ENCODE assay signal across 21 cellular contexts in the genomic region with DNA sequence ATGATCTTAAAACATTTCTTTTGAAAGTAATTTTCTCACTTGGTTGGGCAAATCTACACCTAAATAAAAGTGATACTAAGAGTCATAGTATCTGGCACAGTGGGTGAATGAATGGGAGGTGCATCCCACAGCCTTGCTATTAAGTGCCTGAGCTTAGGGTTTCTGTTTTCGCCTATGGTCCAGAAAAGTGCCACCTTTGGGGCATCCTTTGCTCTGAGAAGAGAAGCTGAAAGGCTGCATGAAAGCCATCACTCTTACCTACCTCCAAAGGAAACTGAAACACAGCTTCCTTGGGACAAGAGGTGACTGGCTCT.
"Had no signal": no experiment of that assay in that cellular context is flagged by ENCODE, and none has a peak within 500 bp of the region (broad histone marks: within the 10 kb centered on the region; RNA-seq: fewer than 3 reads in every experiment).

No MANE protein-coding gene starts in this region.

- H3K36me3 ChIP-seq: pancreas, prostate gland had no signal

- H3K4me1 ChIP-seq: pancreas, prostate gland, thyroid gland had no signal

- H3K27me3 Mint-ChIP-seq: activated CD4-positive, alpha-beta memory T cell treated with anti-CD3 and anti-CD28 coated beads for 36 hours; activated naive CD8-positive, alpha-beta T cell treated with anti-CD3 and anti-CD28 coated beads, Interleukin-2, amount 10 ng/mL, durations not matched to agents 7 days and 5 days; naive B cell; stimulated activated memory B cell treated with anti-CD40 and anti-IgM and Interleukin-4, amounts not matched to agents 10 μg/mL and 1 μg/mL and 100 μg/mL, for 72 hours; stimulated activated naive CD8-positive, alpha-beta T cell treated with anti-CD3 and anti-CD28 coated beads, Interleukin-15, amount 100 ng/mL, for 72 hours had no signal

- H3K27me3 ChIP-seq: brain microvascular endothelial cell, pancreas, thyroid gland had no signal

- H3K4me3 ChIP-seq: pancreas, prostate gland, thyroid gland had no signal

- H3K4me3 Mint-ChIP-seq: activated CD4-positive, alpha-beta memory T cell treated with anti-CD3 and anti-CD28 coated beads for 36 hours; activated naive CD4-positive, alpha-beta T cell treated with anti-CD3 and anti-CD28 coated beads for 36 hours; activated naive CD8-positive, alpha-beta T cell treated with anti-CD3 and anti-CD28 coated beads, Interleukin-2, amount 10 ng/mL, durations not matched to agents 7 days and 5 days; activated T-helper 1 cell treated with anti-CD3 and anti-CD28 coated beads, Interleukin-12 subunit alpha, Interleukin-12 subunit beta, Interleukin-2, Interleukin-4 antibody, amounts not matched to agents 30 ng/mL and 10 ng/mL and 1 ng/mL, durations not matched to agents 14 hours and 24 hours and 36 hours; immature natural killer cell; mesothelial cell of epicardium; naive B cell; neural crest cell; stimulated activated memory B cell treated with anti-CD40 and anti-IgM and Interleukin-4, amounts not matched to agents 10 μg/mL and 1 μg/mL and 100 μg/mL, for 72 hours; stimulated activated naive CD8-positive, alpha-beta T cell treated with anti-CD3 and anti-CD28 coated beads, Interleukin-15, amount 100 ng/mL, for 72 hours; T-helper 2 cell treated with Interferon-gamma antibody and Interleukin-4, amounts not matched to agents 5 μg/mL and 100 μg/mL, for 36 hours had no signal

- FAIRE-seq: pancreas, small intestine had no signal

- H3K27ac ChIP-seq: brain microvascular endothelial cell, pancreas, prostate gland, thyroid gland had no signal

- H3K4me1 Mint-ChIP-seq: activated naive CD8-positive, alpha-beta T cell treated with anti-CD3 and anti-CD28 coated beads, Interleukin-2, amount 10 ng/mL, durations not matched to agents 7 days and 5 days; immature natural killer cell; naive B cell; stimulated activated memory B cell treated with anti-CD40 and anti-IgM and Interleukin-4, amounts not matched to agents 10 μg/mL and 1 μg/mL and 100 μg/mL, for 72 hours; stimulated activated naive CD8-positive, alpha-beta T cell treated with anti-CD3 and anti-CD28 coated beads, Interleukin-15, amount 100 ng/mL, for 72 hours had no signal

- H3K36me3 Mint-ChIP-seq: naive B cell; stimulated activated memory B cell treated with anti-CD40 and anti-IgM and Interleukin-4, amounts not matched to agents 10 μg/mL and 1 μg/mL and 100 μg/mL, for 72 hours had no signal

- H3K9me3 Mint-ChIP-seq: activated naive CD4-positive, alpha-beta T cell treated with anti-CD3 and anti-CD28 coated beads for 36 hours; activated naive CD8-positive, alpha-beta T cell treated with anti-CD3 and anti-CD28 coated beads, Interleukin-2, amount 10 ng/mL, durations not matched to agents 7 days and 5 days; activated T-helper 1 cell treated with anti-CD3 and anti-CD28 coated beads, Interleukin-12 subunit alpha, Interleukin-12 subunit beta, Interleukin-2, Interleukin-4 antibody, amounts not matched to agents 30 ng/mL and 10 ng/mL and 1 ng/mL, durations not matched to agents 14 hours and 24 hours and 36 hours; immature natural killer cell; mesothelial cell of epicardium; naive B cell; neural crest cell; stimulated activated memory B cell treated with anti-CD40 and anti-IgM and Interleukin-4, amounts not matched to agents 10 μg/mL and 1 μg/mL and 100 μg/mL, for 72 hours; stimulated activated naive CD8-positive, alpha-beta T cell treated with anti-CD3 and anti-CD28 coated beads, Interleukin-15, amount 100 ng/mL, for 72 hours; T-helper 2 cell treated with Interferon-gamma antibody and Interleukin-4, amounts not matched to agents 5 μg/mL and 100 μg/mL, for 36 hours had no signal

- DNase-seq: activated CD8-positive, alpha-beta memory T cell treated with anti-CD3 and anti-CD28 coated beads, Interleukin-2, amount 50 U/mL, for 4 hours; activated effector memory CD4-positive, alpha-beta T cell treated with anti-CD3 and anti-CD28 coated beads, Interleukin-2, amount 50 U/mL, for 16 hours; activated naive CD8-positive, alpha-beta T cell treated with anti-CD3 and anti-CD28 coated beads, Interleukin-2, amount 10 ng/mL, durations not matched to agents 7 days and 5 days; activated T-cell treated with anti-CD3 and anti-CD28 coated beads, Interleukin-2, amount 50 U/mL, for 1 hour; immature natural killer cell; kidney; naive B cell; pancreas had no signal

- H3K9me3 ChIP-seq: pancreas, prostate gland, thyroid gland had no signal

- ATAC-seq: sciatic nerve; stimulated activated memory B cell treated with anti-CD40 and anti-IgM and Interleukin-4, amounts not matched to agents 10 μg/mL and 1 μg/mL and 100 μg/mL, for 72 hours; stimulated activated naive CD8-positive, alpha-beta T cell treated with anti-CD3 and anti-CD28 coated beads, Interleukin-15, amount 100 ng/mL, for 72 hours had no signal

- H3K27ac Mint-ChIP-seq: activated CD4-positive, alpha-beta memory T cell treated with anti-CD3 and anti-CD28 coated beads for 36 hours; activated naive CD4-positive, alpha-beta T cell treated with anti-CD3 and anti-CD28 coated beads for 36 hours; activated naive CD8-positive, alpha-beta T cell treated with anti-CD3 and anti-CD28 coated beads, Interleukin-2, amount 10 ng/mL, durations not matched to agents 7 days and 5 days; activated T-helper 1 cell treated with anti-CD3 and anti-CD28 coated beads, Interleukin-12 subunit alpha, Interleukin-12 subunit beta, Interleukin-2, Interleukin-4 antibody, amounts not matched to agents 30 ng/mL and 10 ng/mL and 1 ng/mL, durations not matched to agents 14 hours and 24 hours and 36 hours; immature natural killer cell; mesothelial cell of epicardium; naive B cell; stimulated activated memory B cell treated with anti-CD40 and anti-IgM and Interleukin-4, amounts not matched to agents 10 μg/mL and 1 μg/mL and 100 μg/mL, for 72 hours; T-helper 2 cell treated with Interferon-gamma antibody and Interleukin-4, amounts not matched to agents 5 μg/mL and 100 μg/mL, for 36 hours had no signal
